In the genomic region with DNA sequence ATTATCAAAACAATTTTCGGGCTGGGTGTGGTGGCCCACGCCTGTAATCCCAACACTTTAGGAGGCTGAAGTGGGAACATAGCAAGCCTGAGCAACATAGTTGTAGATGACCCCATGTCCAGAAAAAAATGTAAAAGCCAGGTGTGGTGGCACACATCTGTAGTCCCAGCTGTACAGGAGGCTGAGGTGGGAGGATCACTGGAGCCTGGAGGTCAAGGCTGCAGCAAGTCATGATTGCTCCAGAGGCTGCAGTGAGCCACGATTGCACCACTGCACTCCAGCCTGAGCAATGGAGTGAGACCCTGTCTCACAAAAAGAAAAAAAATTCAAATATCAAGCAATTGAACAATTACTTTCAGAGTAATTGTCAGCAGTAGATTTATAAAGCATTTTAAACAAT, we compare ENCODE assay signal across 36 cellular contexts. TPM values are rescaled to one million over a fixed set of nuclear protein-coding genes. Genes with fewer than 3 reads are reported as not detected.
"Had no signal": no experiment of that assay in that cellular context is flagged by ENCODE, and none has a peak within 500 bp of the region (broad histone marks: within the 10 kb centered on the region; RNA-seq: fewer than 3 reads in every experiment).

No MANE protein-coding gene starts in this region.

- H3K4me3 ChIP-seq: adrenal gland, body of pancreas, breast epithelium had no signal

- H3K27ac ChIP-seq: adrenal gland, body of pancreas, brain microvascular endothelial cell, breast epithelium, VCaP had no signal

- ATAC-seq: activated CD8-positive, alpha-beta T cell treated with anti-CD3 and anti-CD28 coated beads for 36 hours; activated naive CD4-positive, alpha-beta T cell treated with anti-CD3 and anti-CD28 coated beads, Interleukin-2, amount 50 U/mL, for 72 hours; activated T-cell treated with anti-CD3 and anti-CD28 coated beads, Interleukin-2, amount 50 U/mL, for 4 hours; activated T-cell treated with anti-CD3 and anti-CD28 coated beads, Interleukin-2, amount 50 U/mL, for 72 hours; activated T-helper 17 cell treated with anti-CD3 and anti-CD28 coated beads, Interleukin-2, amount 50 U/mL, for 72 hours; body of pancreas had no signal

- H3K36me3 ChIP-seq: adrenal gland, brain microvascular endothelial cell, breast epithelium had no signal

- FAIRE-seq: astrocyte, TTC549 had no signal

- H3K4me1 ChIP-seq: body of pancreas, breast epithelium had no signal

- H3K27me3 ChIP-seq: adrenal gland, body of pancreas, brain microvascular endothelial cell had no signal

- H3K9me3 ChIP-seq: adrenal gland, body of pancreas, breast epithelium had no signal

- DNase-seq: activated B cell treated with CpG ODN at 0.5 μM for 24 hours; activated CD4-positive, alpha-beta memory T cell treated with anti-CD3 and anti-CD28 coated beads for 36 hours; activated CD4-positive, alpha-beta T cell treated with anti-CD3 and anti-CD28 coated beads for 4 hours; activated CD4-positive, alpha-beta T cell treated with anti-CD3 and anti-CD28 coated beads, Interleukin-2, amount 10 ng/mL, durations not matched to agents 24 days and 14 days; activated CD4-positive, alpha-beta T cell treated with anti-CD3 and anti-CD28 coated beads, Interleukin-2, amount 50 U/mL, for 1 hour; activated CD4-positive, alpha-beta T cell treated with anti-CD3 and anti-CD28 coated beads, Interleukin-2, amount 50 U/mL, for 4 hours; activated CD4-positive, CD25-positive, alpha-beta regulatory T cell treated with anti-CD3 and anti-CD28 coated beads, Interleukin-2, amount 50 U/mL, for 72 hours; activated CD8-positive, alpha-beta memory T cell treated with anti-CD3 and anti-CD28 coated beads, Interleukin-2, amount 50 U/mL, for 4 hours; activated CD8-positive, alpha-beta T cell treated with anti-CD3 and anti-CD28 coated beads for 36 hours; activated effector memory CD4-positive, alpha-beta T cell treated with anti-CD3 and anti-CD28 coated beads, Interleukin-2, amount 50 U/mL, for 16 hours; activated gamma-delta T cell treated with Interleukin-2 at 50 U/mL for 16 hours; activated naive CD4-positive, alpha-beta T cell; activated naive CD4-positive, alpha-beta T cell treated with anti-CD3 and anti-CD28 coated beads for 36 hours; activated naive CD4-positive, alpha-beta T cell treated with anti-CD3 and anti-CD28 coated beads, Interleukin-2, amount 50 U/mL, for 16 hours; activated naive CD8-positive, alpha-beta T cell treated with anti-CD3 and anti-CD28 coated beads for 36 hours; activated T-cell treated with anti-CD3 and anti-CD28 coated beads for 4 hours; activated T-cell treated with anti-CD3 and anti-CD28 coated beads, Interleukin-2, amount 50 U/mL, for 1 hour; activated T-cell treated with anti-CD3 and anti-CD28 coated beads, Interleukin-2, amount 50 U/mL, for 4 hours; activated T-cell treated with anti-CD3 and anti-CD28 coated beads, Interleukin-2, amount 50 U/mL, for 72 hours; adrenal gland; amniotic stem cell; aorta; body of pancreas; brain microvascular endothelial cell; central memory CD4-positive, alpha-beta T cell; T-helper 1 cell; T-helper 2 cell; T-helper 9 cell had no signal

RNA-seq across cellular contexts. Expression of gene PAQR9, which starts 8.0 kb away (rescaled TPM):
- total RNA-seq: activated B cell treated with CpG ODN at 0.5 μM for 24 hours; activated CD4-positive, alpha-beta memory T cell treated with anti-CD3 and anti-CD28 coated beads for 36 hours; activated CD4-positive, alpha-beta T cell treated with anti-CD3 and anti-CD28 coated beads, Interleukin-2, amount 10 ng/mL, durations not matched to agents 24 days and 14 days; activated CD8-positive, alpha-beta memory T cell treated with anti-CD3 and anti-CD28 coated beads for 36 hours; activated CD8-positive, alpha-beta T cell treated with anti-CD3 and anti-CD28 coated beads for 36 hours; activated naive CD4-positive, alpha-beta T cell treated with anti-CD3 and anti-CD28 coated beads for 36 hours; activated naive CD4-positive, alpha-beta T cell treated with anti-CD3 and anti-CD28 coated beads, Interleukin-2, amount 50 U/mL, for 72 hours; activated naive CD8-positive, alpha-beta T cell treated with anti-CD3 and anti-CD28 coated beads for 36 hours; activated T-cell treated with anti-CD3 and anti-CD28 coated beads, Interleukin-2, amount 50 U/mL, for 4 hours; activated T-cell treated with anti-CD3 and anti-CD28 coated beads, Interleukin-2, amount 50 U/mL, for 72 hours; activated T-helper 1 cell treated with anti-CD3 and anti-CD28 coated beads, Interleukin-12 subunit alpha, Interleukin-12 subunit beta, Interleukin-2, Interleukin-4 antibody, amounts not matched to agents 30 ng/mL and 10 ng/mL and 1 ng/mL, durations not matched to agents 14 hours and 24 hours and 36 hours; activated T-helper 17 cell treated with anti-CD3 and anti-CD28 coated beads, Interleukin-2, amount 50 U/mL, for 72 hours; aorta; breast epithelium had no signal
- polyA plus RNA-seq: aorta had no signal
